In genomic region chr10:86287966-86288579, GRCh38 we compare ENCODE assay signal across 13 cellular contexts.
DNase-seq lines count a peak whose midpoint lies in the region; ATAC-seq and TF ChIP-seq lines count a peak whose summit lies in the region.
"Had no signal": no experiment of that assay in that cellular context is flagged by ENCODE, and none has a peak within 500 bp of the region (broad histone marks: within the 10 kb centered on the region; RNA-seq: fewer than 3 reads in every experiment).

No MANE protein-coding gene starts in this region.

- no peak for TF ChIP-seq EP300 in sigmoid colon (IDR thresholded peaks at IDR 0.05)

- no peaks in the 10 kb centered on the region for H3K9me3 ChIP-seq in WERI-Rb-1 (ENCODE audit: severe bottlenecking)
- no peaks in the 10 kb centered on the region for H3K9me3 ChIP-seq in sigmoid colon
- H3K9me3 ChIP-seq: gastrocnemius medialis had no signal

- DNase-seq in WERI-Rb-1 (peak; percentile 1), sigmoid colon (peak; percentile 39), NCI-H187 treated with DMSO at 0.1 percent for 48 hours (lab: John Stamatoyannopoulos, UW) (no peak), 8988T (no peak), left cardiac atrium (no peak)
- DNase-seq: activated CD4-positive, alpha-beta T cell treated with anti-CD3 and anti-CD28 coated beads, Interleukin-2, amount 50 U/mL, for 4 hours; amniotic stem cell; gastrocnemius medialis; GOT3; natural killer cell had no signal

- TF ChIP-seq CTCF in WERI-Rb-1 (IDR thresholded peaks at IDR 0.05; ENCODE audit: low read depth, low read length) (no peak), sigmoid colon (IDR thresholded peaks at IDR 0.05) (no peak)

- TF ChIP-seq POLR2A in sigmoid colon (IDR thresholded peaks at IDR 0.05): no peak

- H3K27me3 ChIP-seq in WERI-Rb-1 (ENCODE audit: insufficient read depth, low read depth, severe bottlenecking): no peaks in the 10 kb centered on the region
- no peaks in the 10 kb centered on the region for H3K27me3 ChIP-seq in sigmoid colon
- H3K27me3 ChIP-seq: gastrocnemius medialis had no signal

- intact Hi-C loops in sigmoid colon (cut with DNase I): no loop called here
- intact Hi-C loops in left cardiac atrium (cut with DNase I): no loop called here

- H3K27ac ChIP-seq in WERI-Rb-1 (no peak overlapping the region), sigmoid colon (no peak overlapping the region)
- H3K27ac ChIP-seq: gastrocnemius medialis had no signal

- H3K4me1 ChIP-seq in sigmoid colon: no peaks in the 10 kb centered on the region
- H3K4me1 ChIP-seq: gastrocnemius medialis had no signal

- WGBS in sigmoid colon, 2 donors: 57 to 71% methylated on average over 6 of the region's 6 CpGs

- H3K36me3 ChIP-seq in WERI-Rb-1 (no peaks in the 10 kb centered on the region), sigmoid colon (no peaks in the 10 kb centered on the region)
- H3K36me3 ChIP-seq: gastrocnemius medialis had no signal

- ATAC-seq in GM18907 (IDR thresholded peaks at IDR 0.05; ENCODE audit: unreplicated experiment) (peak; percentile 38), HG03432 (IDR thresholded peaks at IDR 0.05; ENCODE audit: unreplicated experiment) (peak; percentile 31), left cardiac atrium (no peak)
- ATAC-seq: activated T-helper 17 cell treated with anti-CD3 and anti-CD28 coated beads, Interleukin-2, amount 50 U/mL, for 72 hours; gastrocnemius medialis; natural killer cell had no signal

- H3K4me3 ChIP-seq in WERI-Rb-1 (ENCODE audit: low read depth, low read length) (no peak overlapping the region), sigmoid colon (no peak overlapping the region)
- H3K4me3 ChIP-seq: gastrocnemius medialis had no signal

Comparison
In these comparisons a context has a peak if more than half of its experiments do, and no peak if none do; other contexts are left out.
1. ATAC-seq: peak in GM18907 (single experiment) and HG03432 (single experiment); none in left cardiac atrium (0 of 2).
2. DNase-seq: peak in WERI-Rb-1 (single experiment) and sigmoid colon (single experiment); none in NCI-H187 treated with DMSO at 0.1 percent for 48 hours (single experiment), 8988T (single experiment) and left cardiac atrium (single experiment).